11 cellular contexts compared by ENCODE assay signal in genomic region chr2:65416945-65417344, GRCh38. TPM values are rescaled to one million over a fixed set of nuclear protein-coding genes. Genes with fewer than 3 reads are reported as not detected.
DNase-seq lines count a peak whose midpoint lies in the region; ATAC-seq and TF ChIP-seq lines count a peak whose summit lies in the region.
"Had no signal": no experiment of that assay in that cellular context is flagged by ENCODE, and none has a peak within 500 bp of the region (broad histone marks: within the 10 kb centered on the region; RNA-seq: fewer than 3 reads in every experiment).

No MANE protein-coding gene starts in this region.

- peak; percentile 21 for DNase-seq in DMS 273 treated with DMSO at 0.1 percent for 48 hours (lab: John Stamatoyannopoulos, UW)
- peak; percentile 67 for DNase-seq in LoVo (ENCODE audit: low spot score)
- DNase-seq in SW480 (ENCODE audit: low spot score): peak; percentile 81
- DNase-seq in mucosa of descending colon: peak; percentile 70 to 73 (median 71)
- no peak for DNase-seq in MV-4-11 (lab: John Stamatoyannopoulos, UW)
- DNase-seq in mesothelial cell of epicardium (ENCODE audit: low spot score in 2 of 2, unreplicated experiment in 2 of 2): no peak
- DNase-seq in HCEC 1CT: no peak
- DNase-seq: activated CD4-positive, alpha-beta T cell treated with anti-CD3 and anti-CD28 coated beads, Interleukin-2, amount 50 U/mL, for 4 hours; Caco-2; foreskin keratinocyte had no signal

- H3K27me3 Mint-ChIP-seq in mesothelial cell of epicardium (ENCODE audit: low read depth): no peaks in the 10 kb centered on the region

- no peaks in the 10 kb centered on the region for H3K9me3 ChIP-seq in mucosa of descending colon
- H3K9me3 ChIP-seq: Caco-2 had no signal

- H3K36me3 ChIP-seq in mucosa of descending colon (ENCODE audit: low read depth): no peaks in the 10 kb centered on the region

- no peaks in the 10 kb centered on the region for H3K9me3 Mint-ChIP-seq in mesothelial cell of epicardium

- ATAC-seq in mucosa of descending colon: peak; percentile 88
- no peak for ATAC-seq in GM18861 (IDR thresholded peaks at IDR 0.05; ENCODE audit: unreplicated experiment)
- ATAC-seq: foreskin keratinocyte had no signal

- peaks cover 33% of the 10 kb centered on the region for H3K4me1 ChIP-seq in mucosa of descending colon (ENCODE audit: low read depth)

- H3K27ac Mint-ChIP-seq in mesothelial cell of epicardium: no peak overlapping the region

- intact Hi-C loops in mucosa of descending colon (cut with DNase I, micrococcal nuclease): no loop called here

- TF ChIP-seq CTCF in mucosa of descending colon (IDR thresholded peaks at IDR 0.05) (no peak), mesothelial cell of epicardium (IDR thresholded peaks at IDR 0.05; ENCODE audit: unreplicated experiment) (no peak)

- no peaks in the 10 kb centered on the region for H3K36me3 Mint-ChIP-seq in mesothelial cell of epicardium

- H3K4me3 ChIP-seq in mucosa of descending colon: no peak overlapping the region

- H3K4me1 Mint-ChIP-seq in mesothelial cell of epicardium: peaks cover 10% of the 10 kb centered on the region

- H3K4me3 Mint-ChIP-seq in mesothelial cell of epicardium: no peak overlapping the region

RNA-seq across cellular contexts. Expression of gene SPRED2, which starts 15.5 kb away (rescaled TPM):
- total RNA-seq in mucosa of descending colon (10 to 100 TPM; 38.1 to 65.0 (median 43.4) TPM), mesothelial cell of epicardium (31.5 to 32.2 TPM (median 32.0 TPM) in 3 replicates)

Comparison
In these comparisons a context has a peak if more than half of its experiments do, and no peak if none do; other contexts are left out.
1. DNase-seq: peak in DMS 273 treated with DMSO at 0.1 percent for 48 hours (single experiment), LoVo (single experiment), SW480 (single experiment) and mucosa of descending colon (3 of 3); none in MV-4-11 (single experiment), mesothelial cell of epicardium (0 of 2) and HCEC 1CT (single experiment).